ENCODE assay signal across 7 cellular contexts in genomic region chr7:96303686-96304443, GRCh38. TPM values are rescaled to one million over a fixed set of nuclear protein-coding genes. Genes with fewer than 3 reads are reported as not detected.
A peak's percentile ranks its signal among the peaks of the same experiment; 100 is the strongest.
DNase-seq lines count a peak whose midpoint lies in the region; ATAC-seq and TF ChIP-seq lines count a peak whose summit lies in the region.

No MANE protein-coding gene starts in this region.

- H3K27ac Mint-ChIP-seq in endothelial cell (ENCODE audit: unreplicated experiment) = no peak overlapping the region

- peak; percentile 44 for ATAC-seq in GM18861 (IDR thresholded peaks at IDR 0.05; ENCODE audit: unreplicated experiment)

- H3K9ac ChIP-seq in skeletal muscle satellite cell (ENCODE audit: low read depth, low read length) = no peak overlapping the region

- peak; percentile 39 for DNase-seq in NCI-H1105 treated with DMSO at 0.1 percent for 48 hours (lab: John Stamatoyannopoulos, UW)
- DNase-seq in epithelial cell of esophagus (ENCODE audit: low read depth) = peak; percentile 61
- DNase-seq in NCI-H345 (lab: John Stamatoyannopoulos, UW) = no peak
- no peak for DNase-seq in CD1c-positive myeloid dendritic cell (ENCODE audit: extremely low spot score)
- DNase-seq in endothelial cell (ENCODE audit: low spot score) = no peak

- H3K4me3 Mint-ChIP-seq in endothelial cell (ENCODE audit: unreplicated experiment) = no peak overlapping the region

- peaks cover 7% of the 10 kb centered on the region for H3K4me1 Mint-ChIP-seq in endothelial cell (ENCODE audit: unreplicated experiment)

- H3K4me3 ChIP-seq in epithelial cell of esophagus (ENCODE audit: low read length) (no peak overlapping the region), skeletal muscle satellite cell (ENCODE audit: low read length) (no peak overlapping the region)

- H3K36me3 Mint-ChIP-seq in endothelial cell (ENCODE audit: low read depth, unreplicated experiment) = no peaks in the 10 kb centered on the region

- no peaks in the 10 kb centered on the region for H3K9me3 Mint-ChIP-seq in endothelial cell (ENCODE audit: unreplicated experiment)

- H3K9me3 ChIP-seq in skeletal muscle satellite cell (replicated peaks; ENCODE audit: low read length) = no peaks in the 10 kb centered on the region

- peaks cover 40% of the 10 kb centered on the region for H3K4me1 ChIP-seq in skeletal muscle satellite cell (ENCODE audit: control insufficient read depth, insufficient read depth, low read length)

- H3K27me3 Mint-ChIP-seq in endothelial cell (ENCODE audit: unreplicated experiment) = no peaks in the 10 kb centered on the region

- no peaks in the 10 kb centered on the region for H3K27me3 ChIP-seq in skeletal muscle satellite cell (ENCODE audit: control insufficient read depth, insufficient read depth, low read length)

- peak overlapping the region; percentile 72 for H3K4me2 ChIP-seq in skeletal muscle satellite cell (ENCODE audit: low read length)

- TF ChIP-seq CTCF in epithelial cell of esophagus (IDR thresholded peaks at IDR 0.05; ENCODE audit: insufficient read depth, low read depth, low read length, missing control alignments) (no peak), endothelial cell (IDR thresholded peaks at IDR 0.05; ENCODE audit: unreplicated experiment) (no peak)

- no peaks in the 10 kb centered on the region for H3K36me3 ChIP-seq in skeletal muscle satellite cell (ENCODE audit: insufficient read depth, low read length)

RNA-seq across cellular contexts. Expression of gene SLC25A13, which starts 18.0 kb away (rescaled TPM):
- total RNA-seq in skeletal muscle satellite cell (2012; rRNA removed) = 26.9 and 31.9 TPM in 2 replicates
- 69.6 TPM for total RNA-seq in endothelial cell (ENCODE audit: unreplicated experiment)

Comparison
In these comparisons a context has a peak if more than half of its experiments do, and no peak if none do; other contexts are left out.
1. DNase-seq: peak in NCI-H1105 treated with DMSO at 0.1 percent for 48 hours (single experiment) and epithelial cell of esophagus (single experiment); none in NCI-H345 (single experiment), CD1c-positive myeloid dendritic cell (single experiment) and endothelial cell (single experiment).